ENCODE assay signal across 30 cellular contexts in genomic region chr7:8893761-8894160, GRCh38.
"Had no signal": no experiment of that assay in that cellular context is flagged by ENCODE, and none has a peak within 500 bp of the region (broad histone marks: within the 10 kb centered on the region; RNA-seq: fewer than 3 reads in every experiment).

No MANE protein-coding gene starts in this region.

- H3K9me3 ChIP-seq: adrenal gland, ascending aorta, body of pancreas, breast epithelium had no signal

- H3K27me3 ChIP-seq: adrenal gland, ascending aorta, body of pancreas, brain microvascular endothelial cell, breast epithelium, cardiac muscle cell had no signal

- H3K36me3 ChIP-seq: adrenal gland, ascending aorta, brain microvascular endothelial cell, breast epithelium, cardiac muscle cell had no signal

- DNase-seq: activated effector memory CD4-positive, alpha-beta T cell treated with anti-CD3 and anti-CD28 coated beads, Interleukin-2, amount 50 U/mL, for 16 hours; activated effector memory CD4-positive, alpha-beta T cell treated with Interleukin-2 at 50 U/mL for 16 hours; activated gamma-delta T cell; activated gamma-delta T cell treated with Interleukin-2 at 50 U/mL for 16 hours; activated naive CD4-positive, alpha-beta T cell; activated naive CD4-positive, alpha-beta T cell treated with anti-CD3 and anti-CD28 coated beads for 36 hours; activated naive CD4-positive, alpha-beta T cell treated with anti-CD3 and anti-CD28 coated beads, Interleukin-2, amount 10 ng/mL, durations not matched to agents 7 days and 5 days; activated naive CD4-positive, alpha-beta T cell treated with anti-CD3 and anti-CD28 coated beads, Interleukin-2, amount 50 U/mL, for 16 hours; activated naive CD4-positive, alpha-beta T cell treated with Interleukin-2 at 50 U/mL for 16 hours; activated naive CD8-positive, alpha-beta T cell treated with anti-CD3 and anti-CD28 coated beads for 36 hours; activated naive CD8-positive, alpha-beta T cell treated with anti-CD3 and anti-CD28 coated beads, Interleukin-2, amount 10 ng/mL, durations not matched to agents 7 days and 5 days; activated naive CD8-positive, alpha-beta T cell treated with anti-CD3 and anti-CD28 coated beads, Interleukin-2, amount 50 U/mL, for 24 hours; activated T-cell treated with anti-CD3 and anti-CD28 coated beads, Interleukin-2, amount 50 U/mL, for 24 hours; activated T-cell treated with anti-CD3 and anti-CD28 coated beads, Interleukin-2, amount 50 U/mL, for 4 hours; activated T-cell treated with anti-CD3 and anti-CD28 coated beads, Interleukin-2, amount 50 U/mL, for 48 hours; activated T-cell treated with anti-CD3 and anti-CD28 coated beads, Interleukin-2, amount 50 U/mL, for 72 hours; adrenal gland; amniotic stem cell; amygdala; anterior cingulate cortex; aorta; body of pancreas; brain microvascular endothelial cell; central memory CD4-positive, alpha-beta T cell; cerebellar nuclear complex had no signal

- H3K27ac ChIP-seq: adrenal gland, ascending aorta, body of pancreas, brain microvascular endothelial cell, breast epithelium, cardiac muscle cell had no signal

- H3K4me1 ChIP-seq: adrenal gland, ascending aorta, body of pancreas, breast epithelium had no signal

- H3K4me3 ChIP-seq: adrenal gland, ascending aorta, body of pancreas, breast epithelium, cardiac muscle cell had no signal

- FAIRE-seq: astrocyte, bronchial epithelial cell had no signal
